ENCODE assay signal across 8 cellular contexts in the genomic region with DNA sequence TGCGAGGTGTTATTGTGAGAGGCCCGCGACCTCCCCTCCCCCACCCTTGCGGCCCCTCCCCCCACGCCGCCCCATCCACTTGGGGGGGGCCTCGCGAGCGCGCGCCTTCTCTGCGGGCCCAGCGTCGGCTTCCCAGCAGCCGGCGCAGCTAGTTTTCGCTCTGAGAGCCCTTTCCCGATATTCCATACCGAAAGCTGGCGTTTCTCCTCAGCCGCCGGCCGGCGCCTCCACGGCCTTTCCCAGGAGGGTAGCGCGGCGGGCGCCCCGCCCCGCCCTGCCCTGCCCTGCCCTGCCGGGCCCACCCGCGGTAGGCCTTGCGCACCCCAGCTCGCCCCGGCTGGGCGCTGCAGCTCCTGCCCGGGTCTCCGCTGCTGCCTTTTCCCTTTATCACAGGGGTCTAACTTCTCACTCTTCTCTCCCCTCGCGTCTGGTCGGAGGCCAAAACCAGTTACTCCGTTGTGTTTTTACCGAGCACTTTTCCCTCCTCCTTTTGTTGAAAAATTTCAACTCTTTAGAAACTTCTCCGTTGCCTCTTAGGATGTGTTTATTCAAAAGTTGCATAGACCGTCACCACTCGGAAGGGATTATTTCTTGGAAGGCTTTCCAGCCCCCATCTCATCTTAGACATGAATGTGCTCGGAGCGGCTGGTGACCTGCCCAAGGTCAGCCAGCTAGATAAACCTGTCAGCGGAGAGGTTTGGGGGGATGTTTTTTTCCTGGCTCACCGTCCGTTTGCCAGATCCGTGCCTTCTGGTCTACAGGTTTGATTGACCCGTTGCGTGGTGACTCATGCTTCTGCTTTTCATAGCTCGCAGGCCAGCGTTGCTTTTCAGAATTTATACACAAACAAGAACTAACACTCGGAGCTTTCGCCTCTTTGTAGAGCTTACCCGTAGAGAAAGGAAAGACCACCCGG. TPM values are rescaled to one million over a fixed set of nuclear protein-coding genes. Genes with fewer than 3 reads are reported as not detected.
DNase-seq lines count a peak whose midpoint lies in the region; ATAC-seq, FAIRE-seq and TF ChIP-seq lines count a peak whose summit lies in the region.

No MANE protein-coding gene starts in this region.

- H3K4me3 ChIP-seq in NT2/D1 (ENCODE audit: insufficient read length, low read depth) = peak overlapping the region; percentile 66

- peak overlapping the region; percentile 98 for H3K9ac ChIP-seq in NT2/D1 (ENCODE audit: insufficient read length, low read depth)

- H3K4me3 Mint-ChIP-seq in CD14-positive monocyte (peak overlapping the region; percentile 98 to 99), nephron (peak overlapping the region; percentile 99 to 100 (median 99))

- TF ChIP-seq CTCF in CD14-positive monocyte (IDR thresholded peaks at IDR 0.05) = no peak
- no peak for TF ChIP-seq CTCF in foreskin keratinocyte (conservative IDR thresholded peaks at IDR 0.05)
- no peak for TF ChIP-seq CTCF in nephron (IDR thresholded peaks at IDR 0.05; ENCODE audit: unreplicated experiment in 3 of 3)

- ATAC-seq in GM19035 (IDR thresholded peaks at IDR 0.05; ENCODE audit: unreplicated experiment) = peak; percentile 41
- ATAC-seq in HG03108 (IDR thresholded peaks at IDR 0.05; ENCODE audit: unreplicated experiment) = peak; percentile 40
- ATAC-seq in foreskin keratinocyte = peak; percentile 71

- H3K27me3 ChIP-seq in NT2/D1 (ENCODE audit: insufficient read depth, insufficient read length) (no peaks in the 10 kb centered on the region), foreskin keratinocyte (no peaks in the 10 kb centered on the region)

- peak overlapping the region; percentile 95 to 99 (median 97) for H3K27ac Mint-ChIP-seq in CD14-positive monocyte
- H3K27ac Mint-ChIP-seq in nephron = peak overlapping the region; percentile 94 to 98 (median 96)

- DNase-seq in CD14-positive monocyte (ENCODE audit: low spot score) (peak; percentile 80), NT2/D1 (ENCODE audit: low read depth, low spot score) (no peak), foreskin keratinocyte (peak; percentile 33 to 71), urothelium cell line (ENCODE audit: low spot score) (peak; percentile 56)
- peak; percentile 30 for DNase-seq in activated naive CD4-positive, alpha-beta T cell treated with Interleukin-2 at 50 U/mL for 16 hours

- peaks cover 19% of the 10 kb centered on the region for H3K36me3 ChIP-seq in NT2/D1 (ENCODE audit: insufficient read depth, insufficient read length, low read length)

- no peak for FAIRE-seq in urothelium cell line (lab: Jason Lieb, UNC)

- intact Hi-C loops in CD14-positive monocyte (cut with micrococcal nuclease) = no loop called here

- H3K27me3 Mint-ChIP-seq in CD14-positive monocyte (ENCODE audit: low read depth in 3 of 3) (peaks cover 2 to 8% (median 3%) of the 10 kb centered on the region in 3 donors), nephron (ENCODE audit: low read depth) (peaks cover 5% of the 10 kb centered on the region)

- H3K9me3 ChIP-seq in NT2/D1 (ENCODE audit: insufficient read depth, low read length) = no peaks in the 10 kb centered on the region

- peaks cover 2% of the 10 kb centered on the region for H3K4me1 ChIP-seq in NT2/D1 (ENCODE audit: insufficient read depth, insufficient read length)
- peaks cover 13% of the 10 kb centered on the region for H3K4me1 ChIP-seq in foreskin keratinocyte

- H3K27ac ChIP-seq in foreskin keratinocyte = peak overlapping the region; percentile 57

- H3K4me1 Mint-ChIP-seq in CD14-positive monocyte (peaks cover 41% of the 10 kb centered on the region), nephron (peaks cover 32% of the 10 kb centered on the region)

- H3K9me3 Mint-ChIP-seq in CD14-positive monocyte (no peaks in the 10 kb centered on the region), nephron (no peaks in the 10 kb centered on the region)

- H3K36me3 Mint-ChIP-seq in CD14-positive monocyte (peaks cover 14 to 36% of the 10 kb centered on the region in 2 donors), nephron (ENCODE audit: low read depth) (peaks cover 24% of the 10 kb centered on the region)

RNA-seq across cellular contexts. Expression of gene PAFAH1B2, which starts 0.6 kb away (rescaled TPM):
- polyA plus RNA-seq in CD14-positive monocyte (10 to 100 TPM; 23.7 to 25.1 TPM), foreskin keratinocyte (41.2 and 42.8 TPM in 2 replicates)
- 107 and 113 TPM in 2 replicates for total RNA-seq in foreskin keratinocyte

RNA-seq across cellular contexts. Expression of gene SIDT2, which starts 33.8 kb away (rescaled TPM):
- polyA plus RNA-seq in CD14-positive monocyte (10 to 100 TPM; 21.8 to 41.8 TPM), foreskin keratinocyte (8.1 and 8.3 TPM in 2 replicates)
- 8.3 and 10.5 TPM in 2 replicates for total RNA-seq in foreskin keratinocyte

RNA-seq across cellular contexts. Expression of gene SIK3, which starts 46.5 kb away (rescaled TPM):
- polyA plus RNA-seq in CD14-positive monocyte = 10 to 100 TPM; 18.3 to 20.0 TPM
- total RNA-seq in foreskin keratinocyte = 16.4 and 17.2 TPM in 2 replicates
- polyA plus RNA-seq in foreskin keratinocyte = 5.9 and 6.8 TPM in 2 replicates

RNA-seq across cellular contexts. Expression of gene TAGLN, which starts 54.4 kb away (rescaled TPM):
- polyA plus RNA-seq in CD14-positive monocyte = 1 to 10 TPM; 3.6 to 4.0 TPM
- 12.3 and 12.7 TPM in 2 replicates for total RNA-seq in foreskin keratinocyte
- 16.2 and 19.0 TPM in 2 replicates for polyA plus RNA-seq in foreskin keratinocyte
